Comparison of ENCODE assay signal across 14 cellular contexts in genomic region chr11:20497124-20497792, GRCh38.
DNase-seq lines count a peak whose midpoint lies in the region; TF ChIP-seq lines count a peak whose summit lies in the region.
"Had no signal": no experiment of that assay in that cellular context is flagged by ENCODE, and none has a peak within 500 bp of the region (broad histone marks: within the 10 kb centered on the region; RNA-seq: fewer than 3 reads in every experiment).

No MANE protein-coding gene starts in this region.

- no TSS peak for BruUV-seq in Calu3 (replicated peaks; lab: Mats Ljungman, UMichigan)

- H3K36me3 Mint-ChIP-seq in Calu3 (ENCODE audit: insufficient read depth, unreplicated experiment), result peaks cover 6% of the 10 kb centered on the region

- H3K27me3 Mint-ChIP-seq in Calu3 (ENCODE audit: unreplicated experiment), result no peaks in the 10 kb centered on the region
- H3K27me3 Mint-ChIP-seq: CD4-positive, CD25-positive, alpha-beta regulatory T cell had no signal

- no peaks in the 10 kb centered on the region for H3K9me3 ChIP-seq in HUES48 (ENCODE audit: control insufficient read depth, insufficient read depth, low read length)
- H3K9me3 ChIP-seq in WERI-Rb-1 (ENCODE audit: severe bottlenecking), result no peaks in the 10 kb centered on the region
- no peaks in the 10 kb centered on the region for H3K9me3 ChIP-seq in iPS-18a (ENCODE audit: control insufficient read depth, low read depth, low read length)
- H3K9me3 ChIP-seq: BLaER1 treated with 17β-estradiol and CSF1 and Interleukin-3, amounts not matched to agents 10 nM and 100 nM had no signal

- H3K27me3 ChIP-seq in HUES48 (ENCODE audit: control insufficient read depth, insufficient read depth, low read length) (no peaks in the 10 kb centered on the region), WERI-Rb-1 (ENCODE audit: insufficient read depth, low read depth, severe bottlenecking) (no peaks in the 10 kb centered on the region), iPS-18a (ENCODE audit: control insufficient read depth, insufficient read depth, low read length) (no peaks in the 10 kb centered on the region)
- H3K27me3 ChIP-seq: BLaER1 treated with 17β-estradiol and CSF1 and Interleukin-3, amounts not matched to agents 10 nM and 100 nM had no signal

- intact Hi-C loops in Calu3 (cut with micrococcal nuclease; ENCODE audit: unreplicated experiment), result no loop called here

- H3K9me3 Mint-ChIP-seq in Calu3 (ENCODE audit: low read depth, unreplicated experiment), result no peaks in the 10 kb centered on the region
- H3K9me3 Mint-ChIP-seq: CD4-positive, CD25-positive, alpha-beta regulatory T cell had no signal

- no peak overlapping the region for H3K4me3 Mint-ChIP-seq in Calu3 (ENCODE audit: low read depth, unreplicated experiment)
- H3K4me3 Mint-ChIP-seq: CD4-positive, CD25-positive, alpha-beta regulatory T cell had no signal

- H3K27ac ChIP-seq in HUES48 (ENCODE audit: low read depth, low read length) (peak overlapping the region; percentile 53), WERI-Rb-1 (peak overlapping the region; percentile 68), iPS-18a (ENCODE audit: low read length) (peak overlapping the region; percentile 21)
- H3K27ac ChIP-seq: BLaER1 treated with 17β-estradiol and CSF1 and Interleukin-3, amounts not matched to agents 10 nM and 100 nM had no signal

- H3K4me1 ChIP-seq in HUES48 (ENCODE audit: control insufficient read depth, insufficient read depth, low read length), result peaks cover 18% of the 10 kb centered on the region
- H3K4me1 ChIP-seq in iPS-18a (ENCODE audit: control insufficient read depth, low read depth, low read length), result peaks cover 23% of the 10 kb centered on the region
- H3K4me1 ChIP-seq: BLaER1 treated with 17β-estradiol and CSF1 and Interleukin-3, amounts not matched to agents 10 nM and 100 nM had no signal

- H3K9ac ChIP-seq in HUES48 (ENCODE audit: low read depth, low read length), result no peak overlapping the region
- H3K9ac ChIP-seq in iPS-18a (ENCODE audit: low read length), result no peak overlapping the region
- H3K9ac ChIP-seq: BLaER1 treated with 17β-estradiol and CSF1 and Interleukin-3, amounts not matched to agents 10 nM and 100 nM had no signal

- DNase-seq in Calu3 (no peak), WERI-Rb-1 (no peak), COR-L47 (lab: John Stamatoyannopoulos, UW) (no peak), A172 (ENCODE audit: low spot score) (no peak)
- DNase-seq in effector CD4-positive, alpha-beta T cell, result no peak
- DNase-seq: 8988T; ACHN; CD4-positive, CD25-positive, alpha-beta regulatory T cell; DND-41; GDM1; H7 had no signal

- CTCF ChIA-PET in Calu3 (lab: Charles Lee), result no interaction called here

- peak overlapping the region; percentile 27 for H3K27ac Mint-ChIP-seq in Calu3 (ENCODE audit: unreplicated experiment)
- H3K27ac Mint-ChIP-seq: CD4-positive, CD25-positive, alpha-beta regulatory T cell had no signal

- TF ChIP-seq CTCF in Calu3 (IDR thresholded peaks at IDR 0.05; ENCODE audit: unreplicated experiment) (no peak), WERI-Rb-1 (IDR thresholded peaks at IDR 0.05; ENCODE audit: low read depth, low read length) (no peak)

- no peak overlapping the region for H3K4me3 ChIP-seq in HUES48 (ENCODE audit: low read depth, low read length)
- no peak overlapping the region for H3K4me3 ChIP-seq in WERI-Rb-1 (ENCODE audit: low read depth, low read length)
- H3K4me3 ChIP-seq in iPS-18a (ENCODE audit: low read length), result peak overlapping the region; percentile 26
- H3K4me3 ChIP-seq: BLaER1 treated with 17β-estradiol and CSF1 and Interleukin-3, amounts not matched to agents 10 nM and 100 nM had no signal

- H3K36me3 ChIP-seq in HUES48 (ENCODE audit: control insufficient read depth, insufficient read depth, low read length), result 0 out of 2 replicates have a peak, but pooled peaks cover 5% of the 10 kb centered on the region
- H3K36me3 ChIP-seq in WERI-Rb-1, result peaks cover 10% of the 10 kb centered on the region
- H3K36me3 ChIP-seq in iPS-18a (ENCODE audit: control insufficient read depth, low read depth, low read length), result no peaks in the 10 kb centered on the region

- H3K4me1 Mint-ChIP-seq in Calu3 (ENCODE audit: low read depth, unreplicated experiment), result peaks cover 9% of the 10 kb centered on the region
